Comparison of ENCODE assay signal across 8 cellular contexts in the genomic region with DNA sequence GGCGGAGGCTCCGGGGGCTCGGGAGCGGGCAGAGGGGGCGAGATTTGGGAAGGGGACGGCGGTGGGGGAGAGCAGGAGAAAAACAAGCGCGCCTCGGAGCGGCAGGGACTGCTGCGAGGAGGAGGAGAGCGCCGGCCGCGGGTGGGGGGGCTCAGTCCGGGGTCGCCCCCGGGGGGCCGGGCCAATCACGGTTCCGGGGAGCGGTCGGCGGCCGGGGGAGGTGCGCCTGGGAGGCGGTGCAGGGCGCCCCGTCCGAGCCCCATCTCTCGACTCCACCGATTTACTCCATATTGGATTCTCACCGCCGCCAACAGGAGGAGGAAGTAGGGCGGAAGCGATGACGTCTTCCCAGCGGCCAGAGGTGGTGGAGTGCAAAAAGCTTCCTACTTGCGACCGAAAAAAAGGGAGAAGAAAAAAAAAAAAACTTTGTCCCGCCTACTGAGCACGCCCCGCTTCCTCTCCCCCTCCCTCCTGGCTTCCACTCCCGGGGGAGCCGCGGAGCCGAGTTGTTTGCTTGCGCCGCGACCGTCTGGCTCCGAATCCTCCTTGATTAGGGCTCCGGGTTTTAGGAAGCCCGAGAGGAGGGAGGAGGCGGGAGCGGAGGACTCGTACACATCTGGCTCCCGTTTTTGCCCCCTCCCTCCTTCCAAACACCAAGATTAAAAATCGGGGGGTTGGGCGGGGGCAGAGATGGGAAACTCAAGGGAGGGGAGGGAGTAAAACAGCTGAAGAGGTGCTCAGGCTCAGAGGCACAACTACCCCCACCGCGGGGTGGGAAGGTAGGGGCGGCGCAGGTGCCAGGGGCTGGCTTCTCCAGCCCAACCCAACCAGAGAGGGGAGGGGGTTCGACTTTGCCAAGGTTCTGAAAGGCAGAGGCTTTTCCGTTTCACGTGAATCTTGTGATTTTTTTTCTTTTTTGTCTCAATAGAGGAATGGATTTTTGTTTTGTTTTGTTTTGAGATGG. TPM values are rescaled to one million over a fixed set of nuclear protein-coding genes. Genes with fewer than 3 reads are reported as not detected.
DNase-seq lines count a peak whose midpoint lies in the region; ATAC-seq and TF ChIP-seq lines count a peak whose summit lies in the region.

A gene with protein sequence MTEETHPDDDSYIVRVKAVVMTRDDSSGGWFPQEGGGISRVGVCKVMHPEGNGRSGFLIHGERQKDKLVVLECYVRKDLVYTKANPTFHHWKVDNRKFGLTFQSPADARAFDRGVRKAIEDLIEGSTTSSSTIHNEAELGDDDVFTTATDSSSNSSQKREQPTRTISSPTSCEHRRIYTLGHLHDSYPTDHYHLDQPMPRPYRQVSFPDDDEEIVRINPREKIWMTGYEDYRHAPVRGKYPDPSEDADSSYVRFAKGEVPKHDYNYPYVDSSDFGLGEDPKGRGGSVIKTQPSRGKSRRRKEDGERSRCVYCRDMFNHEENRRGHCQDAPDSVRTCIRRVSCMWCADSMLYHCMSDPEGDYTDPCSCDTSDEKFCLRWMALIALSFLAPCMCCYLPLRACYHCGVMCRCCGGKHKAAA (minus strand): TSS at position 373 of the 964 bp plus-strand sequence. CDS start 612 bp downstream, outside the sequence.

- TF ChIP-seq CTCF in C4-2B (conservative IDR thresholded peaks at IDR 0.05) (no peak), OCI-LY1 (IDR thresholded peaks at IDR 0.05; ENCODE audit: low read length) (no peak)

- H3K79me2 ChIP-seq in OCI-LY1 (ENCODE audit: insufficient read depth, low read length) = peaks cover 26% of the 10 kb centered on the region

- H3K27ac ChIP-seq in C4-2B (peak within 1 kb of the TSS; percentile 85), OCI-LY1 (ENCODE audit: low read depth, low read length, poor library complexity, severe bottlenecking) (peak within 1 kb of the TSS; percentile 81), epithelial cell of prostate (peak within 1 kb of the TSS; percentile 80)

- no peaks in the 10 kb centered on the region for H3K9me3 ChIP-seq in OCI-LY1 (ENCODE audit: low read length)
- no peaks in the 10 kb centered on the region for H3K9me3 ChIP-seq in mononuclear cell (ENCODE audit: low read depth, low read length)

- H2AFZ ChIP-seq in OCI-LY1 (ENCODE audit: low read length) = 0 out of 2 replicates have a peak within 1 kb of the TSS, but pooled peaks have one; percentile 0

- H3K27me3 ChIP-seq in OCI-LY1 (ENCODE audit: insufficient read depth, low read length) (no peaks in the 10 kb centered on the region), mononuclear cell (ENCODE audit: insufficient read depth, low read length) (peaks cover 37% of the 10 kb centered on the region)

- H3K9ac ChIP-seq in OCI-LY1 (ENCODE audit: low read length) = peak within 1 kb of the TSS; percentile 66

- no peaks in the 10 kb centered on the region for H3K9me2 ChIP-seq in OCI-LY1 (ENCODE audit: low read depth, low read length)

- H3K36me3 ChIP-seq in OCI-LY1 (ENCODE audit: insufficient read depth, low read length) = peaks cover 7% of the 10 kb centered on the region; the same call in 1 of the 2 replicates

- peaks cover 11% of the 10 kb centered on the region for H3F3A ChIP-seq in OCI-LY1 (ENCODE audit: insufficient read depth, low read length)

- DNase-seq in HuH-7 (ENCODE audit: low spot score) (peak; percentile 88), activated T-cell treated with anti-CD3 and anti-CD28 coated beads for 48 hours (ENCODE audit: low read depth) (peak; percentile 58), epithelial cell of prostate (ENCODE audit: low read depth, low spot score) (peak; percentile 91)
- peak; percentile 79 for DNase-seq in stimulated activated CD8-positive, alpha-beta memory T cell treated with anti-CD3 and anti-CD28 coated beads, Interleukin-4, amount 100 ng/mL, for 48 hours

- peak; percentile 13 for ATAC-seq in GM19463 (IDR thresholded peaks at IDR 0.05; ENCODE audit: unreplicated experiment)

- H3K4me3 ChIP-seq in OCI-LY1 (ENCODE audit: low read depth, low read length, poor library complexity, severe bottlenecking) = peak within 1 kb of the TSS; percentile 68
- peak within 1 kb of the TSS; percentile 62 for H3K4me3 ChIP-seq in mononuclear cell (ENCODE audit: low read length)

- peak within 1 kb of the TSS; percentile 64 for H3K4me2 ChIP-seq in OCI-LY1 (ENCODE audit: low read length)

- H3K4me1 ChIP-seq in OCI-LY1 (ENCODE audit: insufficient read depth, low read length, severe bottlenecking) (peaks cover 48% of the 10 kb centered on the region), mononuclear cell (ENCODE audit: insufficient read depth, low read length) (peaks cover 33% of the 10 kb centered on the region)

- H4K20me1 ChIP-seq in OCI-LY1 (ENCODE audit: insufficient read depth, low read length) = no peaks in the 10 kb centered on the region

RNA-seq across cellular contexts. Expression of the gene that starts here (rescaled TPM):
- 1.7 TPM for total RNA-seq in mononuclear cell

Comparison
In these comparisons a context has a peak if more than half of its experiments do, and no peak if none do; other contexts are left out.
1. Peak in every context shown above with its lines: DNase-seq, ATAC-seq, H3K4me3 ChIP-seq and H3K27ac ChIP-seq.